Comparison of ENCODE assay signal across 9 cellular contexts in genomic region chr13:44974056-44974798, GRCh38. TPM values are rescaled to one million over a fixed set of nuclear protein-coding genes. Genes with fewer than 3 reads are reported as not detected.
DNase-seq lines count a peak whose midpoint lies in the region; ATAC-seq and TF ChIP-seq lines count a peak whose summit lies in the region.
"Had no signal": no experiment of that assay in that cellular context is flagged by ENCODE, and none has a peak within 500 bp of the region (broad histone marks: within the 10 kb centered on the region; RNA-seq: fewer than 3 reads in every experiment).

No MANE protein-coding gene starts in this region.

- no peak for TF ChIP-seq CTCF in GM12865 (IDR thresholded peaks at IDR 0.05; ENCODE audit: insufficient read depth, low read depth, low read length, missing control alignments)
- no peak for TF ChIP-seq CTCF in lung (IDR thresholded peaks at IDR 0.05; ENCODE audit: control extremely low read depth, extremely low read depth)

- peaks cover 0 to 5% of the 10 kb centered on the region in 2 donors for H3K4me1 ChIP-seq in lung (ENCODE audit: control insufficient read depth in 2 of 2, insufficient read depth in 2 of 2, low read length in 2 of 2)

- peak overlapping the region; percentile 12 for H3K4me3 ChIP-seq in GM12865 (ENCODE audit: low read depth, low read length)
- H3K4me3 ChIP-seq in lung = no peak overlapping the region

- no peak overlapping the region for H3K4me3 Mint-ChIP-seq in activated CD8-positive, alpha-beta T cell treated with anti-CD3 and anti-CD28 coated beads, Interleukin-2, amount 10 ng/mL, durations not matched to agents 7 days and 5 days
- no peak overlapping the region for H3K4me3 Mint-ChIP-seq in activated T-cell treated with anti-CD3 and anti-CD28 coated beads, Interleukin-2, amount 50 U/mL, for 4 hours

- DNase-seq in GM12865 (ENCODE audit: low read depth) (peak; percentile 71), SKM-1 treated with dmso at 0.1 percent for 144 hours (lab: John Stamatoyannopoulos, UW; ENCODE audit: unreplicated experiment) (peak; percentile 72), lung (ENCODE audit: low spot score) (peak; percentile 40), SHP77 treated with DMSO at 0.1 percent for 48 hours (lab: John Stamatoyannopoulos, UW) (no peak)
- no peak for DNase-seq in activated CD8-positive, alpha-beta T cell treated with anti-CD3 and anti-CD28 coated beads, Interleukin-2, amount 10 ng/mL, durations not matched to agents 7 days and 5 days
- no peak for DNase-seq in activated CD4-positive, CD25-positive, alpha-beta regulatory T cell treated with anti-CD3 and anti-CD28 coated beads, Interleukin-2, amount 50 U/mL, for 72 hours
- no peak for DNase-seq in activated T-cell treated with anti-CD3 and anti-CD28 coated beads, Interleukin-2, amount 50 U/mL, for 4 hours
- DNase-seq: MM.1S had no signal

- H3K9me3 Mint-ChIP-seq in activated CD8-positive, alpha-beta T cell treated with anti-CD3 and anti-CD28 coated beads, Interleukin-2, amount 10 ng/mL, durations not matched to agents 7 days and 5 days (ENCODE audit: insufficient read depth) = no peaks in the 10 kb centered on the region
- H3K9me3 Mint-ChIP-seq in activated T-cell treated with anti-CD3 and anti-CD28 coated beads, Interleukin-2, amount 50 U/mL, for 4 hours = no peaks in the 10 kb centered on the region

- H3K4me1 Mint-ChIP-seq in activated CD8-positive, alpha-beta T cell treated with anti-CD3 and anti-CD28 coated beads, Interleukin-2, amount 10 ng/mL, durations not matched to agents 7 days and 5 days (ENCODE audit: low read depth) = no peaks in the 10 kb centered on the region
- H3K4me1 Mint-ChIP-seq in activated T-cell treated with anti-CD3 and anti-CD28 coated beads, Interleukin-2, amount 50 U/mL, for 4 hours (ENCODE audit: low read depth) = no peaks in the 10 kb centered on the region

- ATAC-seq in HG02623 (IDR thresholded peaks at IDR 0.05; ENCODE audit: unreplicated experiment) = peak; percentile 64
- peak; percentile 42 for ATAC-seq in lung (ENCODE audit: insufficient read depth, low FRiP score)
- no peak for ATAC-seq in activated CD8-positive, alpha-beta T cell treated with anti-CD3 and anti-CD28 coated beads, Interleukin-2, amount 10 ng/mL, durations not matched to agents 7 days and 5 days
- ATAC-seq in activated T-cell treated with anti-CD3 and anti-CD28 coated beads, Interleukin-2, amount 50 U/mL, for 4 hours = no peak

- H3K36me3 Mint-ChIP-seq in activated CD8-positive, alpha-beta T cell treated with anti-CD3 and anti-CD28 coated beads, Interleukin-2, amount 10 ng/mL, durations not matched to agents 7 days and 5 days (ENCODE audit: low read depth) = peaks cover 15% of the 10 kb centered on the region
- peaks cover 21% of the 10 kb centered on the region for H3K36me3 Mint-ChIP-seq in activated T-cell treated with anti-CD3 and anti-CD28 coated beads, Interleukin-2, amount 50 U/mL, for 4 hours (ENCODE audit: insufficient read depth)

- peaks cover 3 to 23% of the 10 kb centered on the region in 2 donors for H3K36me3 ChIP-seq in lung (ENCODE audit: control insufficient read depth in 2 of 2, insufficient read depth in 2 of 2, low read length in 2 of 2)

- no peak overlapping the region for H3K27ac Mint-ChIP-seq in activated CD8-positive, alpha-beta T cell treated with anti-CD3 and anti-CD28 coated beads, Interleukin-2, amount 10 ng/mL, durations not matched to agents 7 days and 5 days

- H3K27me3 Mint-ChIP-seq in activated CD8-positive, alpha-beta T cell treated with anti-CD3 and anti-CD28 coated beads, Interleukin-2, amount 10 ng/mL, durations not matched to agents 7 days and 5 days (ENCODE audit: low read depth) = no peaks in the 10 kb centered on the region
- H3K27me3 Mint-ChIP-seq in activated T-cell treated with anti-CD3 and anti-CD28 coated beads, Interleukin-2, amount 50 U/mL, for 4 hours (ENCODE audit: low read depth) = no peaks in the 10 kb centered on the region

- CTCF ChIA-PET in activated CD8-positive, alpha-beta T cell treated with anti-CD3 and anti-CD28 coated beads, Interleukin-2, amount 10 ng/mL, durations not matched to agents 7 days and 5 days (lab: Charles Lee) = interaction anchor here (0.8 to 2.0 kb wide), 12 partner anchors 9 to 491 kb away, joined by 3 to 8 read pairs (median 4); partner anchors contain the start of genes GPALPP1 and NUFIP1

- H3K27ac ChIP-seq in lung (ENCODE audit: low read depth in 1 of 2, low read length in 1 of 2) = no peak overlapping the region

- 41 to 57% methylated on average over 9 of the region's 9 CpGs for WGBS in lung, 2 donors

- POLR2A ChIA-PET in activated CD8-positive, alpha-beta T cell treated with anti-CD3 and anti-CD28 coated beads, Interleukin-2, amount 10 ng/mL, durations not matched to agents 7 days and 5 days (lab: Charles Lee) = interaction anchor here (0.6 kb wide), 1 partner anchor 40 kb away, joined by 3 read pairs; no protein-coding TSS in a partner anchor

- H3K9me3 ChIP-seq in lung (ENCODE audit: control insufficient read depth in 2 of 2, insufficient read depth in 1 of 2, low read length in 1 of 2) = no peaks in the 10 kb centered on the region

- H3K27me3 ChIP-seq in lung (ENCODE audit: control insufficient read depth, insufficient read depth) = no peaks in the 10 kb centered on the region

RNA-seq across cellular contexts. Expression of gene NUFIP1, which starts 15.0 kb away (rescaled TPM):
- 1 to 10 TPM; 3.9 to 5.0 TPM for total RNA-seq in lung
- 1 to 10 TPM; 2.9 to 3.1 TPM for polyA plus RNA-seq in lung
- 1 to 10 TPM; 6.0 to 6.1 TPM for total RNA-seq in activated CD8-positive, alpha-beta T cell treated with anti-CD3 and anti-CD28 coated beads, Interleukin-2, amount 10 ng/mL, durations not matched to agents 7 days and 5 days
- total RNA-seq in activated T-cell treated with anti-CD3 and anti-CD28 coated beads, Interleukin-2, amount 50 U/mL, for 4 hours = 10 to 100 TPM; 15.7 to 16.3 (median 16.0) TPM

RNA-seq across cellular contexts. Expression of gene GPALPP1, which starts 15.1 kb away (rescaled TPM):
- total RNA-seq in lung = 10 to 100 TPM; 16.4 to 45.0 TPM
- polyA plus RNA-seq in lung = 1 to 10 TPM; 7.9 to 9.7 TPM
- total RNA-seq in activated CD8-positive, alpha-beta T cell treated with anti-CD3 and anti-CD28 coated beads, Interleukin-2, amount 10 ng/mL, durations not matched to agents 7 days and 5 days = 10 to 100 TPM; 28.9 to 31.9 TPM
- 10 to 100 TPM; 20.5 to 22.8 (median 21.9) TPM for total RNA-seq in activated T-cell treated with anti-CD3 and anti-CD28 coated beads, Interleukin-2, amount 50 U/mL, for 4 hours

Comparison
In these comparisons a context has a peak if more than half of its experiments do, and no peak if none do; other contexts are left out.
1. DNase-seq: peak in GM12865 (single experiment), SKM-1 treated with dmso at 0.1 percent for 144 hours (single experiment) and lung (single experiment); none in SHP77 treated with DMSO at 0.1 percent for 48 hours (single experiment), activated CD8-positive, alpha-beta T cell treated with anti-CD3 and anti-CD28 coated beads, Interleukin-2, amount 10 ng/mL, durations not matched to agents 7 days and 5 days (single experiment), activated CD4-positive, CD25-positive, alpha-beta regulatory T cell treated with anti-CD3 and anti-CD28 coated beads, Interleukin-2, amount 50 U/mL, for 72 hours (single experiment) and activated T-cell treated with anti-CD3 and anti-CD28 coated beads, Interleukin-2, amount 50 U/mL, for 4 hours (single experiment).
2. ATAC-seq: peak in HG02623 (single experiment) and lung (single experiment); none in activated CD8-positive, alpha-beta T cell treated with anti-CD3 and anti-CD28 coated beads, Interleukin-2, amount 10 ng/mL, durations not matched to agents 7 days and 5 days (single experiment) and activated T-cell treated with anti-CD3 and anti-CD28 coated beads, Interleukin-2, amount 50 U/mL, for 4 hours (0 of 2).